ENCODE assay signal across 25 cellular contexts in genomic region chr2:111652038-111652437, GRCh38.
A peak's percentile ranks its signal among the peaks of the same experiment; 100 is the strongest.
DNase-seq lines count a peak whose midpoint lies in the region; ATAC-seq, FAIRE-seq and TF ChIP-seq lines count a peak whose summit lies in the region.
"Had no signal": no experiment of that assay in that cellular context is flagged by ENCODE, and none has a peak within 500 bp of the region (broad histone marks: within the 10 kb centered on the region; RNA-seq: fewer than 3 reads in every experiment).

No MANE protein-coding gene starts in this region.

- SMC1A ChIA-PET in GM12878 (lab: Charles Lee; ENCODE audit: uncharacterized antibody, unreplicated experiment) = no interaction called here

- RAD21 ChIA-PET in GM12878 (lab: Charles Lee; ENCODE audit: unreplicated experiment) = interaction anchor here (1.0 kb wide), 1 partner anchor 12 kb away, joined by 3 read pairs; no protein-coding TSS in a partner anchor

- no peaks in the 10 kb centered on the region for H4K20me1 ChIP-seq in GM12878 (ENCODE audit: control insufficient read depth, insufficient read depth)

- peaks cover 2% of the 10 kb centered on the region for H3K9me3 ChIP-seq in GM12878 (replicated peaks; ENCODE audit: control insufficient read depth, insufficient read depth, low read length)
- H3K9me3 ChIP-seq: ascending aorta, HAP-1, Peyer's patch had no signal

- 3% methylated on average over 4 of the region's 4 CpGs for WGBS in GM12878 (ENCODE audit: insufficient coverage, insufficient replicate concordance, low lambda C conversion rate, missing lambda C conversion rate)

- no TSS peak for BruUV-seq in GM12878 (replicated peaks; lab: Mats Ljungman, UMichigan)

- no peak for DNase-seq in activated CD4-positive, CD25-positive, alpha-beta regulatory T cell (lab: John Stamatoyannopoulos, UW)
- DNase-seq in GM12878 (ENCODE audit: low read depth, low spot score) (no peak), renal cortical epithelial cell (ENCODE audit: low read depth) (peak; percentile 82), SHP77 treated with DMSO at 0.1 percent for 48 hours (lab: John Stamatoyannopoulos, UW) (no peak)
- DNase-seq in activated T-cell treated with anti-CD3 and anti-CD28 coated beads, Interleukin-2, amount 50 U/mL, for 1 hour = no peak
- DNase-seq: 8988T; activated CD4-positive, alpha-beta T cell treated with anti-CD3 and anti-CD28 coated beads, Interleukin-2, amount 10 ng/mL, durations not matched to agents 7 days and 5 days; activated naive CD8-positive, alpha-beta T cell treated with anti-CD3 and anti-CD28 coated beads for 36 hours; AML-193; CD8-positive, alpha-beta T cell; GDM1; head of caudate nucleus; KBM-7; left colon; mesenchymal stem cell; MM.1S; NCI-H146; NCI-H510A treated with DMSO at 0.1 percent for 48 hours; Peyer's patch; upper lobe of left lung had no signal

- no peak for FAIRE-seq in GM12878 (lab: Jason Lieb, UNC)

- H3K36me3 ChIP-seq in GM12878 (ENCODE audit: control insufficient read depth in 2 of 2, insufficient read depth in 2 of 2, low read length in 1 of 2) = no peaks in the 10 kb centered on the region
- H3K36me3 ChIP-seq: ascending aorta, HAP-1, Peyer's patch, upper lobe of left lung had no signal

- CTCF ChIA-PET in GM12878 (lab: Yijun Ruan, JAX) = no interaction called here

- no peak for TF ChIP-seq EP300 in GM12878 (IDR thresholded peaks at IDR 0.05; ENCODE audit: borderline replicate concordance in 1 of 2, control insufficient read depth in 1 of 2, low read depth in 2 of 2, low read length in 2 of 2)

- no peak overlapping the region for H2AFZ ChIP-seq in GM12878 (ENCODE audit: control insufficient read depth, low read depth, low read length)

- H3K27me3 ChIP-seq in GM12878 (replicated peaks in 1 of 2; ENCODE audit: control insufficient read depth in 2 of 2, insufficient read depth in 2 of 2, low read length in 1 of 2) = no peaks in the 10 kb centered on the region; a peak in 2 of 4 replicates
- H3K27me3 ChIP-seq: ascending aorta, Peyer's patch, upper lobe of left lung had no signal

- POLR2A ChIA-PET in GM12878 (lab: Charles Lee) = no interaction called here

- no peaks in the 10 kb centered on the region for H3K79me2 ChIP-seq in GM12878 (ENCODE audit: control insufficient read depth, insufficient read depth, low read length)

- H3K9ac ChIP-seq in GM12878 (ENCODE audit: control insufficient read depth, insufficient read depth, low read length) = no peak overlapping the region

- H3K4me3 ChIP-seq in GM12878 = no peak overlapping the region
- H3K4me3 ChIP-seq: ascending aorta, HAP-1, Peyer's patch, upper lobe of left lung had no signal

- no peak overlapping the region for H3K27ac ChIP-seq in GM12878 (ENCODE audit: control insufficient read depth, insufficient read depth)
- H3K27ac ChIP-seq: ascending aorta, Peyer's patch, upper lobe of left lung had no signal

- H3K4me1 ChIP-seq in GM12878 (ENCODE audit: control insufficient read depth, insufficient read depth, low read length) = no peaks in the 10 kb centered on the region
- H3K4me1 ChIP-seq: ascending aorta, HAP-1, Peyer's patch, upper lobe of left lung had no signal

- TF ChIP-seq RAD21 in GM12878 (IDR thresholded peaks at IDR 0.05; ENCODE audit: insufficient read depth, low read depth, low read length) = no peak

- ATAC-seq in activated CD4-positive, CD25-positive, alpha-beta regulatory T cell treated with anti-CD3 and anti-CD28 coated beads, Interleukin-2, amount 50 U/mL, for 24 hours = peak; percentile 75 to 77
- peak; percentile 55 for ATAC-seq in HG02610 (IDR thresholded peaks at IDR 0.05; ENCODE audit: unreplicated experiment)
- ATAC-seq in GM12878 = peak; percentile 53
- no peak for ATAC-seq in GM21737 (IDR thresholded peaks at IDR 0.05; ENCODE audit: unreplicated experiment)
- ATAC-seq: CD8-positive, alpha-beta T cell; left colon had no signal

- in situ Hi-C loops in GM12878 (cut with MboI) = no loop called here

- intact Hi-C loops in GM12878 (cut with micrococcal nuclease; ENCODE audit: unreplicated experiment) = no loop called here

- TF ChIP-seq POLR2A in GM12878 (IDR thresholded peaks at IDR 0.05; ENCODE audit: low read depth, low read length) = no peak

- no peak overlapping the region for H3K4me2 ChIP-seq in GM12878 (ENCODE audit: control insufficient read depth, insufficient read depth)

- no peak for TF ChIP-seq CTCF in GM12878 (IDR thresholded peaks at IDR 0.05 in 2 of 3, conservative IDR thresholded peaks at IDR 0.05 in 1 of 3; ENCODE audit: control insufficient read depth in 2 of 3, extremely low read depth in 1 of 3, insufficient read depth in 1 of 3, low read depth in 3 of 3, low read length in 3 of 3)

TF ChIP-seq in GM12878, 131 proteins besides CTCF, POLR2A, EP300 and RAD21:
- TF ChIP-seq SREBF2 (IDR thresholded peaks at IDR 0.05; ENCODE audit: low read length) = no peak
- TF ChIP-seq ZNF622 (IDR thresholded peaks at IDR 0.05) = no peak
- no peak for TF ChIP-seq RELA (IDR thresholded peaks at IDR 0.05; ENCODE audit: borderline replicate concordance, partially characterized antibody)
- TF ChIP-seq IKZF2 (IDR thresholded peaks at IDR 0.05) = no peak
- no peak for TF ChIP-seq ESRRA (IDR thresholded peaks at IDR 0.05; ENCODE audit: low read length)
- TF ChIP-seq MTA2 (IDR thresholded peaks at IDR 0.05; ENCODE audit: low read depth) = no peak
- TF ChIP-seq TCF7 (IDR thresholded peaks at IDR 0.05; ENCODE audit: borderline replicate concordance) = no peak
- TF ChIP-seq CHD2 (IDR thresholded peaks at IDR 0.05; ENCODE audit: borderline replicate concordance, low read depth, low read length) = no peak
- TF ChIP-seq USF2 (IDR thresholded peaks at IDR 0.05; ENCODE audit: borderline replicate concordance, low read depth, low read length) = no peak
- TF ChIP-seq HDGF (IDR thresholded peaks at IDR 0.05) = no peak
- TF ChIP-seq MEF2A (IDR thresholded peaks at IDR 0.05; ENCODE audit: insufficient read depth, low read depth, low read length) = no peak
- no peak for TF ChIP-seq PBX3 (IDR thresholded peaks at IDR 0.05; ENCODE audit: insufficient replicate concordance, low read depth, low read length)
TF ChIP-seq in GM12878: peak in this region for 0.
